Comparison of ENCODE assay signal across 18 cellular contexts in genomic region chr20:20276806-20277530, GRCh38.
DNase-seq lines count a peak whose midpoint lies in the region; ATAC-seq and TF ChIP-seq lines count a peak whose summit lies in the region.
"Had no signal": no experiment of that assay in that cellular context is flagged by ENCODE, and none has a peak within 500 bp of the region (broad histone marks: within the 10 kb centered on the region; RNA-seq: fewer than 3 reads in every experiment).

No MANE protein-coding gene starts in this region.

- H3K4me3 ChIP-seq in dorsolateral prefrontal cortex: peak overlapping the region in 35 of 59 donors; percentile 3 to 49 (median 22)
- H3K4me3 ChIP-seq: gastroesophageal sphincter, spleen, tibial artery had no signal

- CTCF ChIA-PET in WTC11 (lab: Charles Lee): no interaction called here

- ATAC-seq in WTC11: no peak
- ATAC-seq in activated CD4-positive, CD25-positive, alpha-beta regulatory T cell treated with anti-CD3 and anti-CD28 coated beads, Interleukin-2, amount 50 U/mL, for 24 hours: no peak
- ATAC-seq: gastroesophageal sphincter; HepG2; stimulated activated effector memory CD8-positive, alpha-beta T cell treated with anti-CD3 and anti-CD28 coated beads, Interleukin-12 subunit alpha, Interleukin-12 subunit beta, amount 100 ng/mL, for 72 hours had no signal

- TF ChIP-seq CTCF in dorsolateral prefrontal cortex (IDR thresholded peaks at IDR 0.05 in 54 of 56, conservative IDR thresholded peaks at IDR 0.05 in 2 of 56; ENCODE audit: low read depth in 1 of 56, partially characterized antibody in 56 of 56): no peak
- no peak for TF ChIP-seq CTCF in WTC11 (IDR thresholded peaks at IDR 0.05)

- no peak overlapping the region for H3K27ac Mint-ChIP-seq in WTC11
- H3K27ac Mint-ChIP-seq: progenitor cell of endocrine pancreas; stimulated activated effector memory CD8-positive, alpha-beta T cell treated with anti-CD3 and anti-CD28 coated beads, Interleukin-12 subunit alpha, Interleukin-12 subunit beta, amount 100 ng/mL, for 72 hours had no signal

- no peaks in the 10 kb centered on the region for H3K27me3 Mint-ChIP-seq in WTC11 (ENCODE audit: low read depth)
- H3K27me3 Mint-ChIP-seq: progenitor cell of endocrine pancreas had no signal

- intact Hi-C loops in dorsolateral prefrontal cortex (cut with DNase I): no loop called here

- H3K4me3 Mint-ChIP-seq in WTC11: no peak overlapping the region
- H3K4me3 Mint-ChIP-seq: naive B cell; stimulated activated effector memory CD8-positive, alpha-beta T cell treated with anti-CD3 and anti-CD28 coated beads, Interleukin-12 subunit alpha, Interleukin-12 subunit beta, amount 100 ng/mL, for 72 hours had no signal

- H3K27me3 ChIP-seq in dorsolateral prefrontal cortex: peaks cover 0 to 10% (median 0%) of the 10 kb centered on the region in 45 donors
- H3K27me3 ChIP-seq: tibial artery had no signal

- POLR2A ChIA-PET in WTC11 (lab: Charles Lee): no interaction called here

- no peak overlapping the region for H3K27ac ChIP-seq in dorsolateral prefrontal cortex
- H3K27ac ChIP-seq: epithelial cell of prostate, gastroesophageal sphincter, spleen, tibial artery had no signal

- peaks cover 13% of the 10 kb centered on the region for H3K9me3 Mint-ChIP-seq in WTC11
- H3K9me3 Mint-ChIP-seq: stimulated activated effector memory CD8-positive, alpha-beta T cell treated with anti-CD3 and anti-CD28 coated beads, Interleukin-12 subunit alpha, Interleukin-12 subunit beta, amount 100 ng/mL, for 72 hours had no signal

- no peaks in the 10 kb centered on the region for H3K36me3 Mint-ChIP-seq in WTC11
- H3K36me3 Mint-ChIP-seq: naive B cell; stimulated activated effector memory CD8-positive, alpha-beta T cell treated with anti-CD3 and anti-CD28 coated beads, Interleukin-12 subunit alpha, Interleukin-12 subunit beta, amount 100 ng/mL, for 72 hours had no signal

- no peaks in the 10 kb centered on the region for H3K4me1 Mint-ChIP-seq in WTC11
- H3K4me1 Mint-ChIP-seq: naive B cell; stimulated activated effector memory CD8-positive, alpha-beta T cell treated with anti-CD3 and anti-CD28 coated beads, Interleukin-12 subunit alpha, Interleukin-12 subunit beta, amount 100 ng/mL, for 72 hours had no signal

- DNase-seq in NCI-H1417 treated with DMSO at 0.1 percent for 48 hours (lab: John Stamatoyannopoulos, UW) (peak; percentile 41), NCI-H748 (lab: John Stamatoyannopoulos, UW; ENCODE audit: unreplicated experiment) (peak; percentile 90), dorsolateral prefrontal cortex (peak in 1 of 10 donors; percentile 11), retina (peak; percentile 47), WTC11 (ENCODE audit: low spot score) (no peak)
- no peak for DNase-seq in activated CD4-positive, alpha-beta T cell treated with anti-CD3 and anti-CD28 coated beads for 48 hours
- DNase-seq: activated CD4-positive, alpha-beta T cell treated with anti-CD3 and anti-CD28 coated beads, Interleukin-2, amount 50 U/mL, for 48 hours; activated naive CD4-positive, alpha-beta T cell treated with anti-CD3 and anti-CD28 coated beads, Interleukin-2, amount 50 U/mL, for 16 hours; activated T-cell treated with anti-CD3 and anti-CD28 coated beads, Interleukin-2, amount 50 U/mL, for 1 hour; naive B cell; spleen had no signal

TF ChIP-seq in WTC11, 78 proteins besides CTCF, POLR2A, EP300 and RAD21:
- TF ChIP-seq, protein P1, sequence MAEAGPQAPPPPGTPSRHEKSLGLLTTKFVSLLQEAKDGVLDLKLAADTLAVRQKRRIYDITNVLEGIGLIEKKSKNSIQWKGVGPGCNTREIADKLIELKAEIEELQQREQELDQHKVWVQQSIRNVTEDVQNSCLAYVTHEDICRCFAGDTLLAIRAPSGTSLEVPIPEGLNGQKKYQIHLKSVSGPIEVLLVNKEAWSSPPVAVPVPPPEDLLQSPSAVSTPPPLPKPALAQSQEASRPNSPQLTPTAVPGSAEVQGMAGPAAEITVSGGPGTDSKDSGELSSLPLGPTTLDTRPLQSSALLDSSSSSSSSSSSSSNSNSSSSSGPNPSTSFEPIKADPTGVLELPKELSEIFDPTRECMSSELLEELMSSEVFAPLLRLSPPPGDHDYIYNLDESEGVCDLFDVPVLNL (CRISPR knock-in tag; IDR thresholded peaks at IDR 0.05; ENCODE audit: borderline replicate concordance, low read depth): no peak
- TF ChIP-seq SOX15 (CRISPR knock-in tag; IDR thresholded peaks at IDR 0.05) (no peak), ZNF232 (CRISPR knock-in tag; IDR thresholded peaks at IDR 0.05) (no peak), FOXJ3 (CRISPR knock-in tag; IDR thresholded peaks at IDR 0.05; ENCODE audit: borderline replicate concordance) (no peak), FOXP4 (CRISPR knock-in tag; IDR thresholded peaks at IDR 0.05) (no peak), SMAD3 (CRISPR knock-in tag; IDR thresholded peaks at IDR 0.05; ENCODE audit: borderline replicate concordance) (no peak), ZNF396 (CRISPR knock-in tag; IDR thresholded peaks at IDR 0.05; ENCODE audit: borderline replicate concordance) (no peak), FOXP1 (CRISPR knock-in tag; IDR thresholded peaks at IDR 0.05; ENCODE audit: borderline replicate concordance) (no peak)
- TF ChIP-seq, protein P2, sequence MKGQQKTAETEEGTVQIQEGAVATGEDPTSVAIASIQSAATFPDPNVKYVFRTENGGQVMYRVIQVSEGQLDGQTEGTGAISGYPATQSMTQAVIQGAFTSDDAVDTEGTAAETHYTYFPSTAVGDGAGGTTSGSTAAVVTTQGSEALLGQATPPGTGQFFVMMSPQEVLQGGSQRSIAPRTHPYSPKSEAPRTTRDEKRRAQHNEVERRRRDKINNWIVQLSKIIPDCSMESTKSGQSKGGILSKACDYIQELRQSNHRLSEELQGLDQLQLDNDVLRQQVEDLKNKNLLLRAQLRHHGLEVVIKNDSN (CRISPR knock-in tag; IDR thresholded peaks at IDR 0.05): no peak
- TF ChIP-seq, protein P3, sequence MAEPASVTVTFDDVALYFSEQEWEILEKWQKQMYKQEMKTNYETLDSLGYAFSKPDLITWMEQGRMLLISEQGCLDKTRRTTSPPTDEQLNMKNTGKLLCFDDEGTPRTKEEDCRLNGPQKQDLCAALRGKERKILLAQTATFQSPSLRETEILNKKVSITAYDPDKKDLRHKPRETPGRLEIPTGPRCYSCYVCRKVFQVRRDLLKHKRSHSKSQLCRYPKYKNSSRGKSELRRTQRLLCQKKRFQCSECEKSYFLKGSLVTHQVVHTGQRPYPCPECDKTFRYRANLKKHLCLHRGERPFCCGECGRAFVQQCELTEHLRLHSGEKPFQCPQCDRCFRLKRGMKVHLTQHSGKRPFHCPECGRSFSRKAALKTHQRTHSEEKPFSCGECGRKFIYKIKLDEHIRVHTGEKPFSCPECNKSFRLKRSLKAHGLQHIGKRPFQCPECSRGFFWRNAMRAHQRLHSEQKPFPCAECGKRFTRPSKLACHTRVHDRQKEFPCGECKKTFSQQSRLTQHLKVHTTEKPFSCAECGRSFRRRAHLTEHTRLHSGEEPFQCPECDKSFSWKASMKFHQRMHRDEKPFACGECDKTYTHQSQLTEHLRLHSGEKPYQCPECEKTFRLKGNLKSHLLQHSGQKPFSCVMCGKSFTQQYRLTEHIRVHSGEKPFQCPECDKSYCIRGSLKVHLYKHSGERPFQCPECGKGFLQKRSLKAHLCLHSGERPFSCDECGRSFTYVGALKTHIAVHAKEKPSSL (CRISPR knock-in tag; conservative IDR thresholded peaks at IDR 0.05): no peak

Comparison
In these comparisons a context has a peak if more than half of its experiments do, and no peak if none do; other contexts are left out.
1. DNase-seq: peak in NCI-H1417 treated with DMSO at 0.1 percent for 48 hours (single experiment), NCI-H748 (single experiment) and retina (single experiment); none in WTC11 (single experiment) and activated CD4-positive, alpha-beta T cell treated with anti-CD3 and anti-CD28 coated beads for 48 hours (single experiment).